ENCODE assay signal across 1 cellular context in the genomic region with DNA sequence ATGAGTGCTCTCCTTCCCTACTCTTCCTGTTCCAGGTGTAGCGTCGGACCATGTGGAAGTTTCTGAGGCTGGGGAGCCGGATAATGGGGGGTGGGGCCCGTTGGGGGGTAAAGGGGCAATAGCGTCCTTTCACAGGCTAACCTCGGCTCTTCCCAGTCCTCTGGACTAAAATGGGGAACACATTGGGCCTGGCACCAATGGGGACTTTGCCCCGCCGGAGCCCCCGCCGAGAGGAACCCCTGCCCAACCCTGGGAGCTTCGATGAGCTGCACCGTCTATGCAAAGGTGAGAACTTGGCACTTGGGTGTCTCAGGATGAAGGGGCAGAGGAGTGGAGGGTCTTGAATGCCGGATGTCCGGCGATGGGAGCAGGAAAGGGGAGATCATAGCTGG.
TF ChIP-seq lines count a peak whose summit lies in the region.

No MANE protein-coding gene starts in this region.

TF ChIP-seq in GM12878, 131 proteins besides CTCF, POLR2A, EP300 and RAD21:
- TF ChIP-seq, protein P1, sequence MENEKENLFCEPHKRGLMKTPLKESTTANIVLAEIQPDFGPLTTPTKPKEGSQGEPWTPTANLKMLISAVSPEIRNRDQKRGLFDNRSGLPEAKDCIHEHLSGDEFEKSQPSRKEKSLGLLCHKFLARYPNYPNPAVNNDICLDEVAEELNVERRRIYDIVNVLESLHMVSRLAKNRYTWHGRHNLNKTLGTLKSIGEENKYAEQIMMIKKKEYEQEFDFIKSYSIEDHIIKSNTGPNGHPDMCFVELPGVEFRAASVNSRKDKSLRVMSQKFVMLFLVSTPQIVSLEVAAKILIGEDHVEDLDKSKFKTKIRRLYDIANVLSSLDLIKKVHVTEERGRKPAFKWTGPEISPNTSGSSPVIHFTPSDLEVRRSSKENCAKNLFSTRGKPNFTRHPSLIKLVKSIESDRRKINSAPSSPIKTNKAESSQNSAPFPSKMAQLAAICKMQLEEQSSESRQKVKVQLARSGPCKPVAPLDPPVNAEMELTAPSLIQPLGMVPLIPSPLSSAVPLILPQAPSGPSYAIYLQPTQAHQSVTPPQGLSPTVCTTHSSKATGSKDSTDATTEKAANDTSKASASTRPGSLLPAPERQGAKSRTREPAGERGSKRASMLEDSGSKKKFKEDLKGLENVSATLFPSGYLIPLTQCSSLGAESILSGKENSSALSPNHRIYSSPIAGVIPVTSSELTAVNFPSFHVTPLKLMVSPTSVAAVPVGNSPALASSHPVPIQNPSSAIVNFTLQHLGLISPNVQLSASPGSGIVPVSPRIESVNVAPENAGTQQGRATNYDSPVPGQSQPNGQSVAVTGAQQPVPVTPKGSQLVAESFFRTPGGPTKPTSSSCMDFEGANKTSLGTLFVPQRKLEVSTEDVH (IDR thresholded peaks at IDR 0.05; ENCODE audit: low read depth, partially characterized antibody) = no peak
- no peak for TF ChIP-seq SMARCA5 (IDR thresholded peaks at IDR 0.05)
- no peak for TF ChIP-seq MTA3 (IDR thresholded peaks at IDR 0.05; ENCODE audit: borderline replicate concordance, low read length)
